In genomic region chr17:48225725-48226567, GRCh38 we compare ENCODE assay signal across 1 cellular context.
TF ChIP-seq lines count a peak whose summit lies in the region.

No MANE protein-coding gene starts in this region.

TF ChIP-seq in H1, 55 proteins besides CTCF, POLR2A, EP300 and RAD21 (continued from another document):
- TF ChIP-seq CHD1 (IDR thresholded peaks at IDR 0.05; ENCODE audit: low read depth, low read length) (no peak), HDAC2 (IDR thresholded peaks at IDR 0.05; ENCODE audit: borderline replicate concordance in 1 of 2, low read depth in 2 of 2, low read length in 2 of 2) (no peak), GABPA (IDR thresholded peaks at IDR 0.05; ENCODE audit: borderline replicate concordance, insufficient read depth, low read length) (no peak), KDM5A (IDR thresholded peaks at IDR 0.05; ENCODE audit: low read length) (no peak), RBBP5 (IDR thresholded peaks at IDR 0.05; ENCODE audit: borderline replicate concordance, low read depth, low read length) (no peak), SP4 (IDR thresholded peaks at IDR 0.05; ENCODE audit: low read length) (no peak), GTF2F1 (IDR thresholded peaks at IDR 0.05; ENCODE audit: borderline replicate concordance, low read depth, low read length) (no peak), RXRA (IDR thresholded peaks at IDR 0.05; ENCODE audit: insufficient read depth, low read depth, low read length) (no peak), PHF8 (conservative IDR thresholded peaks at IDR 0.05; ENCODE audit: low read depth, low read length) (no peak), MAX (IDR thresholded peaks at IDR 0.05) (no peak), E2F6 (IDR thresholded peaks at IDR 0.05) (no peak), POU5F1 (IDR thresholded peaks at IDR 0.05; ENCODE audit: low read depth, low read length) (no peak)
